In genomic region chr7:94980418-94981142, GRCh38 we compare ENCODE assay signal across 17 cellular contexts.
DNase-seq lines count a peak whose midpoint lies in the region; ATAC-seq, FAIRE-seq and TF ChIP-seq lines count a peak whose summit lies in the region.
"Had no signal": no experiment of that assay in that cellular context is flagged by ENCODE, and none has a peak within 500 bp of the region (broad histone marks: within the 10 kb centered on the region; RNA-seq: fewer than 3 reads in every experiment).

No MANE protein-coding gene starts in this region.

- H3K79me2 ChIP-seq in HepG2 (ENCODE audit: insufficient read depth, low read length): peaks cover 27% of the 10 kb centered on the region
- H3K79me2 ChIP-seq in osteoblast (ENCODE audit: insufficient read depth, low read length): no peaks in the 10 kb centered on the region

- TF ChIP-seq EP300 in HepG2 (IDR thresholded peaks at IDR 0.05; ENCODE audit: low read depth in 2 of 2, low read length in 2 of 2) (peak in 1 of 2 experiments; percentile 89; a peak in 2 of 4 replicates), HepG2 (CRISPR knock-in tag; IDR thresholded peaks at IDR 0.05; ENCODE audit: borderline replicate concordance) (peak; percentile 88), sigmoid colon (IDR thresholded peaks at IDR 0.05) (no peak)

- peak overlapping the region in 2 of 3 experiments; percentile 26 to 29; a peak in 2 of 6 replicates for H3K4me3 ChIP-seq in HepG2 (replicated peaks in 1 of 3; ENCODE audit: insufficient read depth in 1 of 3, low read depth in 2 of 3, low read length in 3 of 3)
- H3K4me3 ChIP-seq in right lobe of liver: no peak overlapping the region
- H3K4me3 ChIP-seq in fibroblast of mammary gland (ENCODE audit: control insufficient read depth, low read depth, low read length): no peak overlapping the region
- H3K4me3 ChIP-seq in osteoblast (ENCODE audit: insufficient read depth, low read length): no peak overlapping the region
- H3K4me3 ChIP-seq in sigmoid colon: no peak overlapping the region
- H3K4me3 ChIP-seq: BLaER1 treated with 17β-estradiol and CSF1 and Interleukin-3, amounts not matched to agents 10 nM and 100 nM had no signal

- no peak for TF ChIP-seq RAD21 in HepG2 (CRISPR knock-in tag; IDR thresholded peaks at IDR 0.05)

- CTCF ChIA-PET in HepG2 (lab: Yijun Ruan, JAX; ENCODE audit: low intra/inter-chr PET ratio, low total read pairs): no interaction called here

- H3K36me3 ChIP-seq in HepG2 (replicated peaks in 1 of 2; ENCODE audit: control insufficient read depth in 1 of 2, insufficient read depth in 2 of 2, low read length in 2 of 2) (no peaks in the 10 kb centered on the region), right lobe of liver (no peaks in the 10 kb centered on the region), osteoblast (ENCODE audit: insufficient read depth, low read length) (no peaks in the 10 kb centered on the region), sigmoid colon (no peaks in the 10 kb centered on the region)
- H3K36me3 ChIP-seq: BLaER1 treated with 17β-estradiol and CSF1 and Interleukin-3, amounts not matched to agents 10 nM and 100 nM had no signal

- H3K9me3 ChIP-seq in HepG2 (ENCODE audit: low read length) (no peaks in the 10 kb centered on the region), right lobe of liver (no peaks in the 10 kb centered on the region), osteoblast (ENCODE audit: low read depth, low read length) (no peaks in the 10 kb centered on the region), sigmoid colon (no peaks in the 10 kb centered on the region)
- H3K9me3 ChIP-seq: BLaER1 treated with 17β-estradiol and CSF1 and Interleukin-3, amounts not matched to agents 10 nM and 100 nM had no signal

- no peaks in the 10 kb centered on the region for H4K20me1 ChIP-seq in HepG2 (ENCODE audit: insufficient read depth, low read length)
- no peaks in the 10 kb centered on the region for H4K20me1 ChIP-seq in osteoblast (ENCODE audit: insufficient read depth, low read length)
- H4K20me1 ChIP-seq: BLaER1 treated with 17β-estradiol and CSF1 and Interleukin-3, amounts not matched to agents 10 nM and 100 nM had no signal

- H3K4me1 ChIP-seq in HepG2 (ENCODE audit: insufficient read depth, low read length): peaks cover 26% of the 10 kb centered on the region
- H3K4me1 ChIP-seq in right lobe of liver: no peaks in the 10 kb centered on the region
- no peaks in the 10 kb centered on the region for H3K4me1 ChIP-seq in osteoblast (ENCODE audit: insufficient read depth, low read length)
- H3K4me1 ChIP-seq in sigmoid colon: peaks cover 0 to 22% (median 2%) of the 10 kb centered on the region in 4 donors
- H3K4me1 ChIP-seq: BLaER1 treated with 17β-estradiol and CSF1 and Interleukin-3, amounts not matched to agents 10 nM and 100 nM had no signal

- peak; percentile 99 for ATAC-seq in HepG2
- ATAC-seq in right lobe of liver: no peak

- 33% methylated on average over 6 of the region's 6 CpGs for WGBS in HepG2 (ENCODE audit: low lambda C conversion rate)
- 65% methylated on average over 6 of the region's 6 CpGs for WGBS in right lobe of liver (ENCODE audit: insufficient coverage, low coverage, low lambda C conversion rate, missing lambda C conversion rate)
- whole genome bisulfite sequencing in sigmoid colon, 2 donors: 70 to 86% methylated on average over 6 of the region's 6 CpGs

- H3K4me2 ChIP-seq in HepG2 (ENCODE audit: low read depth, low read length) (peak overlapping the region; percentile 56), osteoblast (ENCODE audit: insufficient read depth, low read length) (no peak overlapping the region)
- H3K4me2 ChIP-seq: BLaER1 treated with 17β-estradiol and CSF1 and Interleukin-3, amounts not matched to agents 10 nM and 100 nM had no signal

- H3K9ac ChIP-seq in HepG2 (ENCODE audit: insufficient read depth, low read depth, low read length): peak overlapping the region; percentile 22; the same call in 1 of the 2 replicates
- H3K9ac ChIP-seq: BLaER1 treated with 17β-estradiol and CSF1 and Interleukin-3, amounts not matched to agents 10 nM and 100 nM had no signal

- POLR2A ChIA-PET in HepG2 (lab: Yijun Ruan, JAX): interaction anchor here (0.8 to 2.4 kb wide), 8 partner anchors 8 to 535 kb away, joined by 3 to 14 read pairs (median 4); partner anchors contain the start of gene PON2

- in situ Hi-C loops in HepG2 (cut with HindIII; ENCODE audit: extremely low pct_ligation_motif_present, low pct_unique_long_range_greater_than_20kb): no loop called here

- BruUV-seq in HepG2 (replicated peaks; lab: Mats Ljungman, UMichigan): no TSS peak

- H2AFZ ChIP-seq in HepG2 (ENCODE audit: low read length): no peak overlapping the region
- no peak overlapping the region for H2AFZ ChIP-seq in osteoblast (ENCODE audit: low read length)

- TF ChIP-seq CTCF in HepG2 (CRISPR knock-in tag; IDR thresholded peaks at IDR 0.05) (no peak), right lobe of liver (IDR thresholded peaks at IDR 0.05) (no peak), fibroblast of mammary gland (conservative IDR thresholded peaks at IDR 0.05; ENCODE audit: control insufficient read depth, insufficient read depth, low read depth, low read length) (no peak), osteoblast (IDR thresholded peaks at IDR 0.05; ENCODE audit: extremely low read depth, low read depth, low read length) (no peak), sigmoid colon (IDR thresholded peaks at IDR 0.05) (no peak)

- DNase-seq in HepG2 (ENCODE audit: low spot score) (peak; percentile 94), right lobe of liver (no peak), fibroblast of mammary gland (ENCODE audit: low read depth) (peak; percentile 4), osteoblast (ENCODE audit: insufficient read length, low spot score, missing footprints) (peak; percentile 19), GM19238 (ENCODE audit: insufficient read length, low spot score) (no peak), DMS 273 (lab: John Stamatoyannopoulos, UW; ENCODE audit: unreplicated experiment) (no peak), sigmoid colon (no peak), OCI-M1 (lab: John Stamatoyannopoulos, UW) (no peak)
- DNase-seq: EL, H9, Kasumi-1, NCI-H1105 treated with DMSO at 0.1 percent for 48 hours, NCI-H1694 treated with DMSO at 0.1 percent for 48 hours, NCI-H446, NCI-H69, SHP77 treated with DMSO at 0.1 percent for 48 hours had no signal

- H3K27me3 ChIP-seq in HepG2 (ENCODE audit: control insufficient read depth in 1 of 2, insufficient read depth in 2 of 2, low read length in 2 of 2): no peaks in the 10 kb centered on the region
- no peaks in the 10 kb centered on the region for H3K27me3 ChIP-seq in right lobe of liver
- H3K27me3 ChIP-seq in osteoblast (ENCODE audit: insufficient read depth, low read length): no peaks in the 10 kb centered on the region
- no peaks in the 10 kb centered on the region for H3K27me3 ChIP-seq in sigmoid colon
- H3K27me3 ChIP-seq: BLaER1 treated with 17β-estradiol and CSF1 and Interleukin-3, amounts not matched to agents 10 nM and 100 nM had no signal

- H3K27ac ChIP-seq in HepG2 (ENCODE audit: extremely low read length, insufficient read depth, low read length): peak overlapping the region; percentile 52
- H3K27ac ChIP-seq in right lobe of liver: no peak overlapping the region
- no peak overlapping the region for H3K27ac ChIP-seq in osteoblast (ENCODE audit: low read depth, low read length)
- H3K27ac ChIP-seq in sigmoid colon: no peak overlapping the region
- H3K27ac ChIP-seq: BLaER1 treated with 17β-estradiol and CSF1 and Interleukin-3, amounts not matched to agents 10 nM and 100 nM had no signal

- FAIRE-seq in HepG2 (lab: Jason Lieb, UNC): no peak

- intact Hi-C loops in HepG2 (cut with micrococcal nuclease; ENCODE audit: unreplicated experiment): loop anchor here (1.0 to 5.0 kb wide), 2 partner anchors 8 to 47 kb away; no protein-coding TSS in a partner anchor
- intact Hi-C loops in right lobe of liver (cut with DNase I): no loop called here
- intact Hi-C loops in sigmoid colon (cut with DNase I): no loop called here

- TF ChIP-seq POLR2A in HepG2 (IDR thresholded peaks at IDR 0.05; ENCODE audit: insufficient read depth in 1 of 2, low read depth in 2 of 2, low read length in 2 of 2) (no peak), right lobe of liver (IDR thresholded peaks at IDR 0.05) (no peak), sigmoid colon (IDR thresholded peaks at IDR 0.05) (no peak)

TF ChIP-seq in HepG2, 621 proteins besides CTCF, POLR2A, EP300 and RAD21 (continues in another document):
- TF ChIP-seq ISL2 (CRISPR knock-in tag; IDR thresholded peaks at IDR 0.05) (peak; percentile 93), SALL2 (CRISPR knock-in tag; IDR thresholded peaks at IDR 0.05) (0 out of 2 replicates have a peak, but pooled peaks have one; percentile 19), GTF3A (CRISPR knock-in tag; conservative IDR thresholded peaks at IDR 0.05) (no peak), ZNF143 (CRISPR knock-in tag; IDR thresholded peaks at IDR 0.05) (no peak), LBX2 (CRISPR knock-in tag; IDR thresholded peaks at IDR 0.05; ENCODE audit: borderline replicate concordance) (no peak), NR2F2 (IDR thresholded peaks at IDR 0.05; ENCODE audit: borderline replicate concordance, low read depth) (peak; percentile 75), BHLHE40 (IDR thresholded peaks at IDR 0.05; ENCODE audit: low read length) (0 out of 2 replicates have a peak, but pooled peaks have one; percentile 3), MYPOP (CRISPR knock-in tag; IDR thresholded peaks at IDR 0.05) (no peak), RFX1 (IDR thresholded peaks at IDR 0.05) (no peak)
- TF ChIP-seq, protein P1, sequence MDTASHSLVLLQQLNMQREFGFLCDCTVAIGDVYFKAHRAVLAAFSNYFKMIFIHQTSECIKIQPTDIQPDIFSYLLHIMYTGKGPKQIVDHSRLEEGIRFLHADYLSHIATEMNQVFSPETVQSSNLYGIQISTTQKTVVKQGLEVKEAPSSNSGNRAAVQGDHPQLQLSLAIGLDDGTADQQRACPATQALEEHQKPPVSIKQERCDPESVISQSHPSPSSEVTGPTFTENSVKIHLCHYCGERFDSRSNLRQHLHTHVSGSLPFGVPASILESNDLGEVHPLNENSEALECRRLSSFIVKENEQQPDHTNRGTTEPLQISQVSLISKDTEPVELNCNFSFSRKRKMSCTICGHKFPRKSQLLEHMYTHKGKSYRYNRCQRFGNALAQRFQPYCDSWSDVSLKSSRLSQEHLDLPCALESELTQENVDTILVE (CRISPR knock-in tag; IDR thresholded peaks at IDR 0.05): 0 out of 2 replicates have a peak, but pooled peaks have one; percentile 28

Comparison
In these comparisons a context has a peak if more than half of its experiments do, and no peak if none do; other contexts are left out.
1. DNase-seq: peak in HepG2 (single experiment), fibroblast of mammary gland (single experiment) and osteoblast (single experiment); none in right lobe of liver (0 of 3), GM19238 (single experiment), DMS 273 (single experiment), sigmoid colon (single experiment) and OCI-M1 (single experiment).
2. H3K4me3 ChIP-seq: peak in HepG2 (2 of 3); none in right lobe of liver (0 of 3), fibroblast of mammary gland (single experiment), osteoblast (single experiment) and sigmoid colon (0 of 4).